Comparison of ENCODE assay signal across 22 cellular contexts in genomic region chr17:79630120-79630519, GRCh38. TPM values are rescaled to one million over a fixed set of nuclear protein-coding genes. Genes with fewer than 3 reads are reported as not detected.
DNase-seq lines count a peak whose midpoint lies in the region; ATAC-seq, FAIRE-seq and TF ChIP-seq lines count a peak whose summit lies in the region.
"Had no signal": no experiment of that assay in that cellular context is flagged by ENCODE, and none has a peak within 500 bp of the region (broad histone marks: within the 10 kb centered on the region; RNA-seq: fewer than 3 reads in every experiment).

No MANE protein-coding gene starts in this region.

- no peak for ATAC-seq in WTC11
- no peak for ATAC-seq in natural killer cell treated with Interleukin-12 subunit alpha and Interleukin-12 subunit beta and Interleukin-15 and Interleukin-18, amount 100 ng/mL, for 72 hours
- no peak for ATAC-seq in GM19023 (IDR thresholded peaks at IDR 0.05; ENCODE audit: unreplicated experiment)
- ATAC-seq: activated naive CD4-positive, alpha-beta T cell treated with anti-CD3 and anti-CD28 coated beads, Interleukin-2, amount 50 U/mL, for 72 hours; left lung had no signal

- H3K4me3 Mint-ChIP-seq in WTC11, result no peak overlapping the region
- no peak overlapping the region for H3K4me3 Mint-ChIP-seq in natural killer cell treated with Interleukin-12 subunit alpha and Interleukin-12 subunit beta and Interleukin-15 and Interleukin-18, amount 100 ng/mL, for 72 hours
- H3K4me3 Mint-ChIP-seq: T-helper 2 cell treated with Interferon-gamma antibody and Interleukin-4, amounts not matched to agents 5 μg/mL and 100 μg/mL, for 36 hours had no signal

- no peak overlapping the region for H3K4me3 ChIP-seq in small intestine (ENCODE audit: low read depth in 1 of 2, low read length in 2 of 2)
- H3K4me3 ChIP-seq: left lung had no signal

- H3K27ac ChIP-seq in small intestine (ENCODE audit: low read depth in 1 of 2, low read length in 1 of 2), result no peak overlapping the region
- H3K27ac ChIP-seq: left lung had no signal

- H3K27ac Mint-ChIP-seq in WTC11, result no peak overlapping the region
- no peak overlapping the region for H3K27ac Mint-ChIP-seq in natural killer cell treated with Interleukin-12 subunit alpha and Interleukin-12 subunit beta and Interleukin-15 and Interleukin-18, amount 100 ng/mL, for 72 hours
- H3K27ac Mint-ChIP-seq: activated naive CD4-positive, alpha-beta T cell treated with anti-CD3 and anti-CD28 coated beads, Interleukin-2, amount 50 U/mL, for 72 hours; T-helper 2 cell treated with Interferon-gamma antibody and Interleukin-4, amounts not matched to agents 5 μg/mL and 100 μg/mL, for 36 hours had no signal

- no peaks in the 10 kb centered on the region for H3K36me3 ChIP-seq in small intestine (ENCODE audit: control insufficient read depth in 2 of 2, insufficient read depth in 2 of 2, low read length in 2 of 2)
- H3K36me3 ChIP-seq: left lung had no signal

- H3K36me3 Mint-ChIP-seq in WTC11, result no peaks in the 10 kb centered on the region
- no peaks in the 10 kb centered on the region for H3K36me3 Mint-ChIP-seq in natural killer cell treated with Interleukin-12 subunit alpha and Interleukin-12 subunit beta and Interleukin-15 and Interleukin-18, amount 100 ng/mL, for 72 hours
- H3K36me3 Mint-ChIP-seq: activated naive CD4-positive, alpha-beta T cell treated with anti-CD3 and anti-CD28 coated beads, Interleukin-2, amount 50 U/mL, for 72 hours had no signal

- no peaks in the 10 kb centered on the region; the same call in 1 of the 2 replicates for H3K27me3 Mint-ChIP-seq in WTC11 (ENCODE audit: low read depth)
- peaks cover 2% of the 10 kb centered on the region in 2 donors for H3K27me3 Mint-ChIP-seq in natural killer cell treated with Interleukin-12 subunit alpha and Interleukin-12 subunit beta and Interleukin-15 and Interleukin-18, amount 100 ng/mL, for 72 hours

- H3K4me1 ChIP-seq in small intestine (ENCODE audit: control insufficient read depth in 2 of 2, insufficient read depth in 1 of 2, low read depth in 1 of 2, low read length in 1 of 2), result no peaks in the 10 kb centered on the region
- H3K4me1 ChIP-seq: left lung had no signal

- no peaks in the 10 kb centered on the region for H3K27me3 ChIP-seq in small intestine (ENCODE audit: control insufficient read depth in 2 of 2, insufficient read depth in 2 of 2, low read length in 2 of 2)

- CTCF ChIA-PET in WTC11 (lab: Charles Lee), result interaction anchor here (1.0 to 1.2 kb wide), 2 partner anchors 29 to 229 kb away, joined by 3 to 5 read pairs; no protein-coding TSS in a partner anchor

- H3K9me3 Mint-ChIP-seq in WTC11, result 0 out of 2 replicates have a peak, but pooled peaks cover 1% of the 10 kb centered on the region
- no peaks in the 10 kb centered on the region for H3K9me3 Mint-ChIP-seq in natural killer cell treated with Interleukin-12 subunit alpha and Interleukin-12 subunit beta and Interleukin-15 and Interleukin-18, amount 100 ng/mL, for 72 hours
- H3K9me3 Mint-ChIP-seq: activated naive CD4-positive, alpha-beta T cell treated with anti-CD3 and anti-CD28 coated beads, Interleukin-2, amount 50 U/mL, for 72 hours; T-helper 2 cell treated with Interferon-gamma antibody and Interleukin-4, amounts not matched to agents 5 μg/mL and 100 μg/mL, for 36 hours had no signal

- H3K4me1 Mint-ChIP-seq in WTC11, result peaks cover 36% of the 10 kb centered on the region
- peaks cover 0 to 2% of the 10 kb centered on the region in 2 donors for H3K4me1 Mint-ChIP-seq in natural killer cell treated with Interleukin-12 subunit alpha and Interleukin-12 subunit beta and Interleukin-15 and Interleukin-18, amount 100 ng/mL, for 72 hours (ENCODE audit: low read depth in 2 of 2)

- H3K9me3 ChIP-seq in small intestine (ENCODE audit: control insufficient read depth, low read depth), result no peaks in the 10 kb centered on the region
- H3K9me3 ChIP-seq: left lung had no signal

- POLR2A ChIA-PET in WTC11 (lab: Charles Lee), result no interaction called here

- WGBS in small intestine, 3 donors, result 78 to 88% (median 84%) methylated on average over 14 of the region's 14 CpGs

- peak; percentile 34 for DNase-seq in activated effector memory CD4-positive, alpha-beta T cell treated with anti-CD3 and anti-CD28 coated beads, Interleukin-2, amount 50 U/mL, for 16 hours
- no peak for DNase-seq in activated effector memory CD4-positive, alpha-beta T cell treated with Interleukin-2 at 50 U/mL for 16 hours
- DNase-seq in WTC11 (ENCODE audit: low spot score) (peak; percentile 5), ureter (ENCODE audit: low spot score) (peak; percentile 12), GM19238 (ENCODE audit: insufficient read length, low spot score) (no peak), small intestine (no peak)
- peak; percentile 49 for DNase-seq in natural killer cell treated with Interleukin-12 subunit alpha and Interleukin-12 subunit beta and Interleukin-15 and Interleukin-18, amount 100 ng/mL, for 72 hours (ENCODE audit: low spot score)
- DNase-seq: ACHN; activated T-cell treated with anti-CD3 and anti-CD28 coated beads, Interleukin-2, amount 50 U/mL, for 1 hour; foreskin fibroblast; NCI-H1436 treated with DMSO at 0.1 percent for 48 hours; occipital lobe; OCI-M1; stimulated activated CD4-positive, alpha-beta T cell treated with anti-CD3 and anti-CD28 coated beads, Interleukin-4, amount 100 ng/mL, for 24 hours; substantia nigra had no signal

- FAIRE-seq in small intestine (lab: Jason Lieb, UNC), result no peak
- FAIRE-seq: colon, endothelial cell of umbilical vein had no signal

- TF ChIP-seq CTCF in WTC11 (IDR thresholded peaks at IDR 0.05), result no peak

TF ChIP-seq in WTC11, 78 proteins besides CTCF, POLR2A, EP300 and RAD21 (continues in another document):
- no peak for TF ChIP-seq ZNF396 (CRISPR knock-in tag; IDR thresholded peaks at IDR 0.05; ENCODE audit: borderline replicate concordance)
- no peak for TF ChIP-seq E2F1 (CRISPR knock-in tag; IDR thresholded peaks at IDR 0.05)
- no peak for TF ChIP-seq SP1 (CRISPR knock-in tag; conservative IDR thresholded peaks at IDR 0.05)
- no peak for TF ChIP-seq AFF4 (CRISPR knock-in tag; IDR thresholded peaks at IDR 0.05; ENCODE audit: borderline replicate concordance)
- TF ChIP-seq RORB (CRISPR knock-in tag; IDR thresholded peaks at IDR 0.05), result no peak
- no peak for TF ChIP-seq CREM (CRISPR knock-in tag; IDR thresholded peaks at IDR 0.05)
- TF ChIP-seq TEAD4 (CRISPR knock-in tag; IDR thresholded peaks at IDR 0.05), result no peak
- no peak for TF ChIP-seq ZNF671 (CRISPR knock-in tag; IDR thresholded peaks at IDR 0.05)
- TF ChIP-seq CREB1 (CRISPR knock-in tag; IDR thresholded peaks at IDR 0.05), result no peak
- TF ChIP-seq NFATC4 (CRISPR knock-in tag; IDR thresholded peaks at IDR 0.05), result no peak
- no peak for TF ChIP-seq PREB (CRISPR knock-in tag; IDR thresholded peaks at IDR 0.05; ENCODE audit: borderline replicate concordance)

RNA-seq across cellular contexts. Expression of gene RBFOX3, which starts 19.3 kb away (rescaled TPM):
- total RNA-seq in WTC11 (2021) (19.9 to 25.8 TPM (median 24.4 TPM) in 3 replicates), ureter (2.4 TPM)
- not detected for total RNA-seq in natural killer cell treated with Interleukin-12 subunit alpha and Interleukin-12 subunit beta and Interleukin-15 and Interleukin-18, amount 100 ng/mL, for 72 hours
- 1 to 10 TPM in 1 of 3 donors, not detected in 2; 1.5 TPM for polyA plus RNA-seq in small intestine
- total RNA-seq: activated naive CD4-positive, alpha-beta T cell treated with anti-CD3 and anti-CD28 coated beads, Interleukin-2, amount 50 U/mL, for 72 hours; endothelial cell of umbilical vein; left lung; SK-MEL-5 had no signal
- polyA plus RNA-seq: endothelial cell of umbilical vein had no signal

Comparison
In these comparisons a context has a peak if more than half of its experiments do, and no peak if none do; other contexts are left out.
1. DNase-seq: peak in activated effector memory CD4-positive, alpha-beta T cell treated with anti-CD3 and anti-CD28 coated beads, Interleukin-2, amount 50 U/mL, for 16 hours (single experiment), WTC11 (single experiment), natural killer cell treated with Interleukin-12 subunit alpha and Interleukin-12 subunit beta and Interleukin-15 and Interleukin-18, amount 100 ng/mL, for 72 hours (single experiment) and ureter (single experiment); none in activated effector memory CD4-positive, alpha-beta T cell treated with Interleukin-2 at 50 U/mL for 16 hours (single experiment), GM19238 (single experiment) and small intestine (single experiment).